26 cellular contexts compared by ENCODE assay signal in genomic region chr10:126133082-126133620, GRCh38.
"Had no signal": no experiment of that assay in that cellular context is flagged by ENCODE, and none has a peak within 500 bp of the region (broad histone marks: within the 10 kb centered on the region; RNA-seq: fewer than 3 reads in every experiment).

No MANE protein-coding gene starts in this region.

- H3K27me3 Mint-ChIP-seq: activated B cell treated with CpG ODN at 0.5 μM for 24 hours; activated naive CD8-positive, alpha-beta T cell treated with anti-CD3 and anti-CD28 coated beads for 36 hours; memory B cell had no signal

- H3K27ac ChIP-seq: adrenal gland, body of pancreas, cardiac muscle cell, coronary artery, gastroesophageal sphincter, suprapubic skin, tibial artery had no signal

- DNase-seq: activated B cell treated with CpG ODN at 0.5 μM for 24 hours; activated effector memory CD4-positive, alpha-beta T cell treated with Interleukin-2 at 50 U/mL for 16 hours; activated naive CD4-positive, alpha-beta T cell treated with anti-CD3 and anti-CD28 coated beads for 36 hours; activated naive CD8-positive, alpha-beta T cell treated with anti-CD3 and anti-CD28 coated beads for 36 hours; adrenal gland; aorta; body of pancreas; cerebellar nuclear complex; effector memory CD8-positive, alpha-beta T cell; erythroblast; hypothalamus; immature natural killer cell; small intestine; stimulated activated CD4-positive, alpha-beta T cell treated with anti-CD3 and anti-CD28 coated beads, Interleukin-1b, Interleukin-23, amount 100 ng/mL, for 48 hours; stimulated activated CD4-positive, alpha-beta T cell treated with anti-CD3 and anti-CD28 coated beads, Interleukin-4, amount 100 ng/mL, for 4 hours; stimulated activated naive CD4-positive, alpha-beta T cell; T-helper 1 cell; tibial artery had no signal

- H3K4me1 ChIP-seq: body of pancreas, gastroesophageal sphincter, tibial artery had no signal

- H3K36me3 Mint-ChIP-seq: activated naive CD8-positive, alpha-beta T cell treated with anti-CD3 and anti-CD28 coated beads for 36 hours; immature natural killer cell; memory B cell; natural killer cell treated with Interleukin-12 subunit alpha and Interleukin-12 subunit beta and Interleukin-15 and Interleukin-18, amount 100 ng/mL, for 72 hours had no signal

- H3K27ac Mint-ChIP-seq: activated B cell treated with CpG ODN at 0.5 μM for 24 hours; activated naive CD4-positive, alpha-beta T cell treated with anti-CD3 and anti-CD28 coated beads for 36 hours; activated naive CD8-positive, alpha-beta T cell treated with anti-CD3 and anti-CD28 coated beads for 36 hours; immature natural killer cell; memory B cell; natural killer cell treated with Interleukin-12 subunit alpha and Interleukin-12 subunit beta and Interleukin-15 and Interleukin-18, amount 100 ng/mL, for 72 hours; T-helper 2 cell treated with Interferon-gamma antibody and Interleukin-4, amounts not matched to agents 5 μg/mL and 100 μg/mL, for 36 hours had no signal

- H3K27me3 ChIP-seq: adrenal gland, body of pancreas, cardiac muscle cell, gastroesophageal sphincter, suprapubic skin, tibial artery had no signal

- ATAC-seq: body of pancreas; effector memory CD8-positive, alpha-beta T cell; gastroesophageal sphincter; natural killer cell treated with Interleukin-12 subunit alpha and Interleukin-12 subunit beta and Interleukin-15 and Interleukin-18, amount 100 ng/mL, for 72 hours; sciatic nerve had no signal

- H3K36me3 ChIP-seq: adrenal gland, cardiac muscle cell, gastroesophageal sphincter, suprapubic skin, tibial artery had no signal

- H3K9me3 Mint-ChIP-seq: activated naive CD8-positive, alpha-beta T cell treated with anti-CD3 and anti-CD28 coated beads for 36 hours; immature natural killer cell; natural killer cell treated with Interleukin-12 subunit alpha and Interleukin-12 subunit beta and Interleukin-15 and Interleukin-18, amount 100 ng/mL, for 72 hours; T-helper 2 cell treated with Interferon-gamma antibody and Interleukin-4, amounts not matched to agents 5 μg/mL and 100 μg/mL, for 36 hours had no signal

- H3K4me3 Mint-ChIP-seq: activated B cell treated with CpG ODN at 0.5 μM for 24 hours; activated naive CD4-positive, alpha-beta T cell treated with anti-CD3 and anti-CD28 coated beads for 36 hours; activated naive CD8-positive, alpha-beta T cell treated with anti-CD3 and anti-CD28 coated beads for 36 hours; effector memory CD8-positive, alpha-beta T cell; immature natural killer cell; memory B cell; natural killer cell treated with Interleukin-12 subunit alpha and Interleukin-12 subunit beta and Interleukin-15 and Interleukin-18, amount 100 ng/mL, for 72 hours; T-helper 2 cell treated with Interferon-gamma antibody and Interleukin-4, amounts not matched to agents 5 μg/mL and 100 μg/mL, for 36 hours had no signal

- H3K4me3 ChIP-seq: adrenal gland, body of pancreas, cardiac muscle cell, coronary artery, gastroesophageal sphincter, suprapubic skin, tibial artery had no signal

- H3K9me3 ChIP-seq: adrenal gland, body of pancreas, gastroesophageal sphincter, suprapubic skin, tibial artery had no signal
